1 cellular context compared by ENCODE assay signal in the genomic region with DNA sequence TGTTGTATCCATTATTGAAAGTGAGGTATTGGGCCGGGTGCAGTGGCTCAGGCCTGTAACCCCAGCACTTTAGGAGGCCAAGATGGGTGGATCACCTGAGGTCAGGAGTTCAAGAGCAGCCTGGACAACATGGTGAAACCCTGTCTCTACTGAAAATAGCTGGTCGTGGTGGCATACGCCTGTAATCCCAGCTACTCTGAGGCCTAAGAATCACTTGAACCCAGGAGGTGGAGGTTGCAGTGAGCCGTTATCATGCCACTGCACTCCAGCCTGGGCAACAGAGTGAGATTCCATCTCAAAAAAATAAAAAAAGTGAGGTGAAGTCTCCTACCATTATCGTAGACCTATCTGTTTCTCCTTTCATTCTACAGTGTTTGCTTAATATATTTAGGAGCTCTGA. TPM values are rescaled to one million over a fixed set of nuclear protein-coding genes. Genes with fewer than 3 reads are reported as not detected.
"Had no signal": no experiment of that assay in that cellular context is flagged by ENCODE, and none has a peak within 500 bp of the region (broad histone marks: within the 10 kb centered on the region; RNA-seq: fewer than 3 reads in every experiment).

No MANE protein-coding gene starts in this region.

RNA-seq across cellular contexts. Expression of a gene that starts 33.7 kb away (rescaled TPM):
- total RNA-seq: ascending aorta had no signal
